Comparison of ENCODE assay signal across 2 cellular contexts in genomic region chr9:114722937-114723620, GRCh38.
TF ChIP-seq lines count a peak whose summit lies in the region.

No MANE protein-coding gene starts in this region.

TF ChIP-seq in SK-N-SH, 30 proteins besides CTCF, POLR2A, EP300 and RAD21 (continued from another document):
- TF ChIP-seq IRF3 (IDR thresholded peaks at IDR 0.05; ENCODE audit: low read depth, low read length) (no peak), POLR2AphosphoS5 (IDR thresholded peaks at IDR 0.05; ENCODE audit: low read depth, low read length) (no peak), EZH2phosphoT487 (IDR thresholded peaks at IDR 0.05; ENCODE audit: borderline replicate concordance, low read depth) (no peak), ZBTB33 (IDR thresholded peaks at IDR 0.05; ENCODE audit: borderline replicate concordance, low read depth) (no peak), NRF1 (IDR thresholded peaks at IDR 0.05; ENCODE audit: low read depth, low read length) (no peak)
TF ChIP-seq in SK-N-SH: peak in this region for 0.

TF ChIP-seq in SK-N-SH treated with all-trans-retinoic acid at 6 μM for 48 hours, 23 proteins besides CTCF, POLR2A, EP300 and RAD21 (continued from another document):
- no peak for TF ChIP-seq TOX (CRISPR knock-in tag; IDR thresholded peaks at IDR 0.05; ENCODE audit: borderline replicate concordance)
- TF ChIP-seq ZFP3 (CRISPR knock-in tag; IDR thresholded peaks at IDR 0.05), result no peak
- TF ChIP-seq TCF4 (CRISPR knock-in tag; IDR thresholded peaks at IDR 0.05; ENCODE audit: borderline replicate concordance), result no peak
- TF ChIP-seq ZNF565 (CRISPR knock-in tag; conservative IDR thresholded peaks at IDR 0.05; ENCODE audit: low read depth), result no peak
- TF ChIP-seq ARNTL (CRISPR knock-in tag; IDR thresholded peaks at IDR 0.05; ENCODE audit: borderline replicate concordance, low read depth), result no peak
- TF ChIP-seq OSR1 (CRISPR knock-in tag; IDR thresholded peaks at IDR 0.05), result no peak
- no peak for TF ChIP-seq ZFP30 (CRISPR knock-in tag; IDR thresholded peaks at IDR 0.05)
- no peak for TF ChIP-seq SNAI2 (CRISPR knock-in tag; IDR thresholded peaks at IDR 0.05)
- TF ChIP-seq ZNF70 (CRISPR knock-in tag; IDR thresholded peaks at IDR 0.05), result no peak
- TF ChIP-seq PPARA (CRISPR knock-in tag; IDR thresholded peaks at IDR 0.05; ENCODE audit: borderline replicate concordance), result no peak
- no peak for TF ChIP-seq CREB5 (CRISPR knock-in tag; IDR thresholded peaks at IDR 0.05; ENCODE audit: low read depth)
- TF ChIP-seq PATZ1 (CRISPR knock-in tag; IDR thresholded peaks at IDR 0.05; ENCODE audit: borderline replicate concordance), result no peak
- no peak for TF ChIP-seq GLIS3 (CRISPR knock-in tag; IDR thresholded peaks at IDR 0.05)
TF ChIP-seq in SK-N-SH treated with all-trans-retinoic acid at 6 μM for 48 hours: peak in this region for 0.
